ENCODE assay signal across 8 cellular contexts in genomic region chr5:14156611-14157493, GRCh38. TPM values are rescaled to one million over a fixed set of nuclear protein-coding genes. Genes with fewer than 3 reads are reported as not detected.
A peak's percentile ranks its signal among the peaks of the same experiment; 100 is the strongest.
DNase-seq lines count a peak whose midpoint lies in the region; ATAC-seq and TF ChIP-seq lines count a peak whose summit lies in the region.

No MANE protein-coding gene starts in this region.

- H3K36me3 ChIP-seq in ectodermal cell (ENCODE audit: control insufficient read depth, insufficient read depth, low read length), result no peaks in the 10 kb centered on the region
- H3K36me3 ChIP-seq in psoas muscle (ENCODE audit: insufficient read depth in 1 of 2, low read depth in 1 of 2), result no peaks in the 10 kb centered on the region

- peak overlapping the region; percentile 12 for H3K27ac ChIP-seq in ectodermal cell (ENCODE audit: insufficient read depth, low read depth, low read length, poor library complexity, severe bottlenecking)
- H3K27ac ChIP-seq in psoas muscle, result peak overlapping the region; percentile 82

- H3K4me1 ChIP-seq in ectodermal cell (ENCODE audit: control insufficient read depth, insufficient read depth, low read length) (peaks cover 38% of the 10 kb centered on the region), psoas muscle (peaks cover 82% of the 10 kb centered on the region)

- DNase-seq in Right ventricle myocardium inferior (ENCODE audit: missing footprints) (no peak), cardiac septum (ENCODE audit: low spot score) (no peak), NCI-H510A treated with DMSO at 0.1 percent for 48 hours (lab: John Stamatoyannopoulos, UW) (peak; percentile 66), psoas muscle (no peak), NCI-H2029 treated with DMSO at 0.1 percent for 48 hours (lab: John Stamatoyannopoulos, UW) (no peak)
- DNase-seq in activated T-cell treated with anti-CD3 and anti-CD28 coated beads, Interleukin-2, amount 50 U/mL, for 1 hour, result no peak

- H3K4me3 ChIP-seq in ectodermal cell (ENCODE audit: insufficient read depth, low read depth, low read length), result no peak overlapping the region
- H3K4me3 ChIP-seq in psoas muscle, result peak overlapping the region; percentile 47

- TF ChIP-seq CTCF in psoas muscle (IDR thresholded peaks at IDR 0.05), result no peak

- peak; percentile 77 for ATAC-seq in Right ventricle myocardium inferior
- peak; percentile 58 for ATAC-seq in HG03045 (IDR thresholded peaks at IDR 0.05; ENCODE audit: unreplicated experiment)
- ATAC-seq in psoas muscle, result peak; percentile 69 to 79 (median 74)

- H3K27me3 ChIP-seq in ectodermal cell (ENCODE audit: control insufficient read depth, insufficient read depth, low read length, poor library complexity, severe bottlenecking), result no peaks in the 10 kb centered on the region
- no peaks in the 10 kb centered on the region for H3K27me3 ChIP-seq in psoas muscle (ENCODE audit: insufficient read depth in 3 of 3, low read length in 2 of 3)

- 70 to 73% methylated on average over 9 of the region's 9 CpGs for WGBS in ectodermal cell, 2 experiments
- WGBS in psoas muscle, 3 donors, result 27 to 37% (median 28%) methylated on average over 9 of the region's 9 CpGs

- intact Hi-C loops in Right ventricle myocardium inferior (cut with DNase I) (no loop called here), cardiac septum (cut with DNase I) (no loop called here), psoas muscle (cut with DNase I) (no loop called here)

- H3K9me3 ChIP-seq in ectodermal cell (ENCODE audit: control insufficient read depth, low read length), result no peaks in the 10 kb centered on the region
- H3K9me3 ChIP-seq in psoas muscle, result no peaks in the 10 kb centered on the region

RNA-seq across cellular contexts. Expression of gene TRIO, which starts 13.7 kb away (rescaled TPM):
- total RNA-seq in Right ventricle myocardium inferior (56.9 TPM), cardiac septum (89.8 TPM), psoas muscle (10 to 100 TPM; 35.0 to 77.5 (median 51.7) TPM)
- 51.0 TPM for polyA plus RNA-seq in ectodermal cell (2013, experiment 1 of 4)
- polyA plus RNA-seq in ectodermal cell (2013, experiment 2 of 4), result 62.4 TPM
- 38.7 TPM for polyA plus RNA-seq in ectodermal cell (2013, experiment 3 of 4)
- polyA plus RNA-seq in ectodermal cell (2013, experiment 4 of 4), result 46.5 TPM
- polyA plus RNA-seq in psoas muscle, result 10 to 100 TPM; 18.5 to 31.7 (median 19.4) TPM
